ENCODE assay signal across 8 cellular contexts in genomic region chr9:98192503-98193335, GRCh38. TPM values are rescaled to one million over a fixed set of nuclear protein-coding genes. Genes with fewer than 3 reads are reported as not detected.
A peak's percentile ranks its signal among the peaks of the same experiment; 100 is the strongest.
DNase-seq lines count a peak whose midpoint lies in the region; ATAC-seq and TF ChIP-seq lines count a peak whose summit lies in the region.

TSS of gene CORO2A (minus strand) at chr9:98192637. CDS start at chr9:98157660, 34,977 bp downstream.

- H3K27ac Mint-ChIP-seq in activated naive CD4-positive, alpha-beta T cell treated with anti-CD3 and anti-CD28 coated beads, Interleukin-2, amount 10 ng/mL, durations not matched to agents 7 days and 5 days, result peak within 1 kb of the TSS; percentile 78

- peaks cover 15% of the 10 kb centered on the region for H3K27me3 Mint-ChIP-seq in activated naive CD4-positive, alpha-beta T cell treated with anti-CD3 and anti-CD28 coated beads, Interleukin-2, amount 10 ng/mL, durations not matched to agents 7 days and 5 days

- peak within 1 kb of the TSS; percentile 79 for H3K4me3 ChIP-seq in suprapubic skin

- peak in 1 of 2 donors; percentile 28 for TF ChIP-seq CTCF in suprapubic skin (IDR thresholded peaks at IDR 0.05)

- H3K4me1 Mint-ChIP-seq in activated naive CD4-positive, alpha-beta T cell treated with anti-CD3 and anti-CD28 coated beads, Interleukin-2, amount 10 ng/mL, durations not matched to agents 7 days and 5 days, result peaks cover 32% of the 10 kb centered on the region

- H3K4me3 Mint-ChIP-seq in activated naive CD4-positive, alpha-beta T cell treated with anti-CD3 and anti-CD28 coated beads, Interleukin-2, amount 10 ng/mL, durations not matched to agents 7 days and 5 days, result peak within 1 kb of the TSS; percentile 79

- H3K36me3 Mint-ChIP-seq in activated naive CD4-positive, alpha-beta T cell treated with anti-CD3 and anti-CD28 coated beads, Interleukin-2, amount 10 ng/mL, durations not matched to agents 7 days and 5 days, result no peaks in the 10 kb centered on the region

- DNase-seq in COLO668 (lab: John Stamatoyannopoulos, UW; ENCODE audit: unreplicated experiment) (peak; percentile 86), SHP77 treated with DMSO at 0.1 percent for 48 hours (lab: John Stamatoyannopoulos, UW) (peak; percentile 50), germinal center (ENCODE audit: low spot score) (peak; percentile 84), nucleus accumbens (lab: John Stamatoyannopoulos, UW) (peak in 37 of 56 donors; percentile 7 to 73 (median 34)), suprapubic skin (ENCODE audit: low spot score in 2 of 2) (no peak)
- peak; percentile 79 for DNase-seq in activated naive CD4-positive, alpha-beta T cell treated with anti-CD3 and anti-CD28 coated beads, Interleukin-2, amount 10 ng/mL, durations not matched to agents 7 days and 5 days

- H3K4me1 ChIP-seq in suprapubic skin, result peaks cover 18% of the 10 kb centered on the region

- H3K27me3 ChIP-seq in suprapubic skin, result no peaks in the 10 kb centered on the region

- no peaks in the 10 kb centered on the region for H3K9me3 Mint-ChIP-seq in activated naive CD4-positive, alpha-beta T cell treated with anti-CD3 and anti-CD28 coated beads, Interleukin-2, amount 10 ng/mL, durations not matched to agents 7 days and 5 days

- H3K36me3 ChIP-seq in KOPT-K1 (ENCODE audit: insufficient read depth, low read length) (no peaks in the 10 kb centered on the region), suprapubic skin (no peaks in the 10 kb centered on the region)

- H3K9me3 ChIP-seq in KOPT-K1 (ENCODE audit: insufficient read depth, low read length, poor library complexity, severe bottlenecking) (no peaks in the 10 kb centered on the region), suprapubic skin (no peaks in the 10 kb centered on the region)

- 4% methylated on average over 9 of the region's 95 CpGs for WGBS in suprapubic skin

- CTCF ChIA-PET in activated naive CD4-positive, alpha-beta T cell treated with anti-CD3 and anti-CD28 coated beads, Interleukin-2, amount 10 ng/mL, durations not matched to agents 7 days and 5 days (lab: Charles Lee), result interaction anchor here (0.8 to 3.8 kb wide), 10 partner anchors 10 to 121 kb away, joined by 3 to 14 read pairs (median 4); partner anchors contain the start of gene TRIM14

- no peak for TF ChIP-seq EP300 in suprapubic skin (IDR thresholded peaks at IDR 0.05)

- no peak for TF ChIP-seq POLR2A in suprapubic skin (IDR thresholded peaks at IDR 0.05)

- H3K27ac ChIP-seq in KOPT-K1 (ENCODE audit: low read depth, low read length, poor library complexity, severe bottlenecking), result peak within 1 kb of the TSS; percentile 68
- peak within 1 kb of the TSS; percentile 84 for H3K27ac ChIP-seq in suprapubic skin

- peak; percentile 54 for ATAC-seq in GM21390 (IDR thresholded peaks at IDR 0.05; ENCODE audit: unreplicated experiment)

RNA-seq across cellular contexts. Expression of gene CORO2A, which starts in this region (rescaled TPM):
- 10 to 100 TPM; 17.5 to 25.0 (median 19.9) TPM for total RNA-seq in suprapubic skin

Comparison
In these comparisons a context has a peak if more than half of its experiments do, and no peak if none do; other contexts are left out.
1. DNase-seq: peak in COLO668 (single experiment), SHP77 treated with DMSO at 0.1 percent for 48 hours (single experiment), activated naive CD4-positive, alpha-beta T cell treated with anti-CD3 and anti-CD28 coated beads, Interleukin-2, amount 10 ng/mL, durations not matched to agents 7 days and 5 days (single experiment), germinal center (single experiment) and nucleus accumbens (37 of 56); none in suprapubic skin (0 of 2).